23 cellular contexts compared by ENCODE assay signal in genomic region chr3:188812198-188812597, GRCh38.
"Had no signal": no experiment of that assay in that cellular context is flagged by ENCODE, and none has a peak within 500 bp of the region (broad histone marks: within the 10 kb centered on the region; RNA-seq: fewer than 3 reads in every experiment).

No MANE protein-coding gene starts in this region.

- H3K4me1 ChIP-seq: neural progenitor cell, parathyroid adenoma, right lobe of liver, thyroid gland had no signal

- H3K27ac ChIP-seq: coronary artery, esophagus muscularis mucosa, heart left ventricle, hepatocyte, left lung, neural progenitor cell, parathyroid adenoma, right lobe of liver, stomach, thyroid gland had no signal

- H3K27me3 ChIP-seq: esophagus muscularis mucosa, heart left ventricle, hepatocyte, left lung, neural progenitor cell, right lobe of liver, stomach, thyroid gland had no signal

- DNase-seq: dermis blood vessel endothelial cell; effector memory CD4-positive, alpha-beta T cell; heart left ventricle; kidney; left lung; mesendoderm; midbrain; naive thymus-derived CD4-positive, alpha-beta T cell; right lobe of liver; stimulated activated CD4-positive, alpha-beta T cell treated with anti-CD3 and anti-CD28 coated beads, Interleukin-12 subunit alpha, Interleukin-12 subunit beta, amount 100 ng/mL, for 4 hours; stimulated activated CD4-positive, alpha-beta T cell treated with anti-CD3 and anti-CD28 coated beads, Interleukin-1b, Interleukin-23, amount 100 ng/mL, for 48 hours; stimulated activated CD4-positive, alpha-beta T cell treated with anti-CD3 and anti-CD28 coated beads, Interleukin-4, amount 100 ng/mL, for 24 hours; stimulated activated naive CD4-positive, alpha-beta T cell treated with Interleukin-2 at 50 U/mL for 16 hours; stomach; thyroid gland; trophoblast cell had no signal

- H3K4me3 ChIP-seq: coronary artery, esophagus muscularis mucosa, heart left ventricle, hepatocyte, left lung, neural progenitor cell, right lobe of liver, smooth muscle cell, stomach, thyroid gland had no signal

- H3K9me3 ChIP-seq: right lobe of liver, thyroid gland had no signal

- ATAC-seq: heart left ventricle; left lung; naive thymus-derived CD4-positive, alpha-beta T cell; right lobe of liver; stimulated activated effector memory CD8-positive, alpha-beta T cell treated with anti-CD3 and anti-CD28 coated beads, Interleukin-12 subunit alpha, Interleukin-12 subunit beta, amount 100 ng/mL, for 72 hours had no signal

- H3K36me3 ChIP-seq: esophagus muscularis mucosa, heart left ventricle, left lung, right lobe of liver, stomach, thyroid gland had no signal
